In the genomic region with DNA sequence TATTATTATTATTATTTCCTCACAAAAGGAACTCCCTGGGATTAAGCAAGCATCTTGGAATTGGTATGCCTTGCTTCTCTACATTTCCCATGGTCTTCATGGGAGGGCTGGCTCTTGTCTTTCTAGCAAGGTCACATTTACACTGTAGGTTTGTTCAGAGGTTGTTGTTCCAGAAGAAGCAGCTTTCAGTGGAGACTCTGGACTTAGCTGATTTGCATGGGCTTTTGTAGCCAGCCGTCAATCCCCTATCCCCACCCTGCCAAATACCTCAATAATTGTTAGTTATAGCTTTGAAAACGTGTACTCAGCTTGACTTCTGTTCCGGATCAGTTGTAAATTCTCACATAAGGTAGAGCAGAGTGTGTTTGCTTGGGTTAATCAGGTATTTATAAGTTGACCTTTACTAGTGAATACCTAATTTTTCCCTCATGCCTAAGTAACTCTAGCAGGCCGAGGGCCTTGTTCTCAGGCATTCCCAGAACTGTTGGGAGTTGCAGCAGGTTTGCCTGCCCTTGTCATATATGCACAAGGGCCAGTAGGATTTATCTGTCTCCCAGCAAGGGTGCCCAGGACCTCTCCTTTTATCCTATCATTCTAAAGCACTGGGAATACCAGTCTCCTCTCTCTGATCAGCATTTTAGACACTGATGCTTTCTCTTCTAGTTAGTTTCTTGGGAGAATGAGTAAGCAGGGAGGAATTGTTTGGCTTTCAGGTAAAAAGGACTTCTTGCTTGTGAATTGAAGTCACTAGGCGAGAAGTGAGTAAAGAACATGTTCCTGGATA, we compare ENCODE assay signal across 14 cellular contexts. TPM values are rescaled to one million over a fixed set of nuclear protein-coding genes. Genes with fewer than 3 reads are reported as not detected.
DNase-seq lines count a peak whose midpoint lies in the region; ATAC-seq, FAIRE-seq and TF ChIP-seq lines count a peak whose summit lies in the region.
"Had no signal": no experiment of that assay in that cellular context is flagged by ENCODE, and none has a peak within 500 bp of the region (broad histone marks: within the 10 kb centered on the region; RNA-seq: fewer than 3 reads in every experiment).

No MANE protein-coding gene starts in this region.

- H3K4me3 ChIP-seq in keratinocyte (ENCODE audit: control insufficient read depth in 2 of 3, extremely low read depth in 1 of 3, insufficient read depth in 2 of 3, low read depth in 1 of 3, low read length in 3 of 3) (no peak overlapping the region), gastrocnemius medialis (no peak overlapping the region), SJCRH30 (no peak overlapping the region), right cardiac atrium (ENCODE audit: low read length) (no peak overlapping the region), prostate gland (no peak overlapping the region)
- H3K4me3 ChIP-seq: left ventricle myocardium inferior had no signal

- H3K27ac ChIP-seq in keratinocyte (ENCODE audit: control insufficient read depth, insufficient read depth, low read length) (peak overlapping the region; percentile 34), gastrocnemius medialis (peak overlapping the region; percentile 47 to 77 (median 66)), SJCRH30 (no peak overlapping the region), right cardiac atrium (ENCODE audit: low read length) (no peak overlapping the region), prostate gland (no peak overlapping the region)
- H3K27ac ChIP-seq: left ventricle myocardium inferior had no signal

- no peaks in the 10 kb centered on the region for H3K9me1 ChIP-seq in keratinocyte (ENCODE audit: control insufficient read depth, extremely low read depth, insufficient read depth, low read length)

- peaks cover 24% of the 10 kb centered on the region for H3K4me1 ChIP-seq in keratinocyte (ENCODE audit: control insufficient read depth, extremely low read depth, insufficient read depth, low read length)
- peaks cover 74 to 77% of the 10 kb centered on the region in 2 donors for H3K4me1 ChIP-seq in gastrocnemius medialis
- H3K4me1 ChIP-seq in SJCRH30, result peaks cover 4% of the 10 kb centered on the region; the same call in 1 of the 2 replicates
- peaks cover 3% of the 10 kb centered on the region for H3K4me1 ChIP-seq in right cardiac atrium (ENCODE audit: control insufficient read depth, insufficient read depth, low read length)
- H3K4me1 ChIP-seq in prostate gland (replicated peaks), result no peaks in the 10 kb centered on the region

- in situ Hi-C loops in gastrocnemius medialis (cut with MboI; ENCODE audit: low sequenced_read_pairs in 4 of 4), result no loop called here

- H3K4me3 Mint-ChIP-seq in T-cell, result peak overlapping the region in 1 of 3 donors; percentile 12

- intact Hi-C loops in gastrocnemius medialis (cut with DNase I; ENCODE audit: low total_unique reads), result no loop called here
- intact Hi-C loops in right cardiac atrium (cut with DNase I), result no loop called here
- intact Hi-C loops in prostate gland (cut with DNase I), result no loop called here

- peak; percentile 72 for FAIRE-seq in GM19239 (lab: Jason Lieb, UNC)
- FAIRE-seq in keratinocyte (lab: Jason Lieb, UNC), result peak; percentile 41

- peak overlapping the region; percentile 56 to 59 for H3K27ac Mint-ChIP-seq in T-cell

- H3K9ac ChIP-seq in keratinocyte (ENCODE audit: control insufficient read depth, extremely low read depth, insufficient read depth, low read length), result no peak overlapping the region

- H3K27me3 ChIP-seq in keratinocyte (ENCODE audit: control insufficient read depth, extremely low read depth, insufficient read depth, low read length) (no peaks in the 10 kb centered on the region), gastrocnemius medialis (no peaks in the 10 kb centered on the region), SJCRH30 (no peaks in the 10 kb centered on the region), right cardiac atrium (ENCODE audit: control insufficient read depth, insufficient read depth) (no peaks in the 10 kb centered on the region), prostate gland (replicated peaks; ENCODE audit: insufficient read depth) (no peaks in the 10 kb centered on the region)

- TF ChIP-seq CTCF in keratinocyte (optimal IDR thresholded peaks at IDR 0.05 in 1 of 3, IDR thresholded peaks at IDR 0.05 in 1 of 3, conservative IDR thresholded peaks at IDR 0.05 in 1 of 3; ENCODE audit: extremely low read depth in 1 of 3, insufficient read depth in 2 of 3, low read length in 3 of 3) (no peak), gastrocnemius medialis (IDR thresholded peaks at IDR 0.05 in 4 of 5, conservative IDR thresholded peaks at IDR 0.05 in 1 of 5) (no peak), prostate gland (IDR thresholded peaks at IDR 0.05) (no peak)

- peaks cover 61% of the 10 kb centered on the region for H3K79me2 ChIP-seq in keratinocyte (ENCODE audit: control insufficient read depth, insufficient read depth, low read length)

- dilution Hi-C loops in keratinocyte (cut with MboI; ENCODE audit: extremely low pct_ligation_motif_present, low sequenced_read_pairs), result no loop called here

- H3K36me3 Mint-ChIP-seq in T-cell, result peaks cover 2% of the 10 kb centered on the region

- H3K9me3 ChIP-seq in keratinocyte (ENCODE audit: control insufficient read depth, low read depth, low read length), result no peaks in the 10 kb centered on the region
- H3K9me3 ChIP-seq in gastrocnemius medialis, result no peaks in the 10 kb centered on the region
- H3K9me3 ChIP-seq in SJCRH30 (replicated peaks), result no peaks in the 10 kb centered on the region
- H3K9me3 ChIP-seq in right cardiac atrium (ENCODE audit: control insufficient read depth, low read length), result no peaks in the 10 kb centered on the region
- H3K9me3 ChIP-seq in prostate gland, result no peaks in the 10 kb centered on the region
- H3K9me3 ChIP-seq: left ventricle myocardium inferior had no signal

- CTCF ChIA-PET in T-cell (lab: Charles Lee), result interaction anchor here in 1 of 2 donors (0.7 to 3.9 kb wide), 5 partner anchors 11 to 28 kb away, joined by 3 to 27 read pairs (median 5); a partner anchor contains a TSS

- DNase-seq in GM19239 (ENCODE audit: insufficient read length, low spot score) (no peak), T-cell (no peak), keratinocyte (ENCODE audit: low read depth, low spot score) (no peak), gastrocnemius medialis (no peak), SJCRH30 (no peak), right cardiac atrium (no peak), prostate gland (ENCODE audit: low spot score) (no peak)
- DNase-seq: activated CD4-positive, alpha-beta T cell treated with anti-CD3 and anti-CD28 coated beads, Interleukin-2, amount 50 U/mL, for 4 hours; anterior cingulate cortex; EL; H7; left ventricle myocardium inferior; NCI-H1105; Right ventricle myocardium superior had no signal

- no peaks in the 10 kb centered on the region for H3K9me3 Mint-ChIP-seq in T-cell

- H4K20me1 ChIP-seq in keratinocyte (ENCODE audit: control insufficient read depth, extremely low read depth, insufficient read depth, low read length), result no peaks in the 10 kb centered on the region

- 86% methylated on average over 5 of the region's 5 CpGs for WGBS in right cardiac atrium
- 43% methylated on average over 5 of the region's 5 CpGs for WGBS in prostate gland

- peaks cover 81 to 88% (median 81%) of the 10 kb centered on the region in 3 donors for H3K4me1 Mint-ChIP-seq in T-cell

- peak overlapping the region; percentile 17 for H3K4me2 ChIP-seq in keratinocyte (ENCODE audit: control insufficient read depth, extremely low read depth, insufficient read depth, low read depth, low read length)

- H3K27me3 Mint-ChIP-seq in T-cell, result no peaks in the 10 kb centered on the region

- H2AFZ ChIP-seq in keratinocyte (ENCODE audit: control insufficient read depth, low read length), result no peak overlapping the region

- POLR2A ChIA-PET in T-cell (lab: Charles Lee), result interaction anchor here (0.6 kb wide), 2 partner anchors 23 to 188 kb away, joined by 4 read pairs; no protein-coding TSS in a partner anchor

- no peak for ATAC-seq in T-cell (replicated peaks in 1 of 4)
- no peak for ATAC-seq in gastrocnemius medialis
- ATAC-seq in right cardiac atrium, result no peak

- H3K36me3 ChIP-seq in keratinocyte (ENCODE audit: control insufficient read depth in 2 of 2, extremely low read depth in 1 of 2, insufficient read depth in 2 of 2, low read length in 2 of 2), result no peaks in the 10 kb centered on the region
- no peaks in the 10 kb centered on the region for H3K36me3 ChIP-seq in gastrocnemius medialis
- no peaks in the 10 kb centered on the region for H3K36me3 ChIP-seq in SJCRH30
- H3K36me3 ChIP-seq in prostate gland, result no peaks in the 10 kb centered on the region
- H3K36me3 ChIP-seq: left ventricle myocardium inferior had no signal

- TF ChIP-seq POLR2A in gastrocnemius medialis (IDR thresholded peaks at IDR 0.05) (no peak), prostate gland (IDR thresholded peaks at IDR 0.05) (no peak)

RNA-seq across cellular contexts. Expression of a gene that starts 22.0 kb away (rescaled TPM):
- total RNA-seq in T-cell, result 100 to 1,000 TPM in 2 of 5 donors, 10 to 100 TPM in 3; 87.6 to 139 (median 94.5) TPM
- 23.7 to 39.4 TPM (median 25.1 TPM) in 3 replicates for polyA plus RNA-seq in keratinocyte
- 50.8 TPM for polyA plus RNA-seq in keratinocyte (2011; ENCODE audit: low read depth)
- 24.4 and 25.1 TPM in 2 replicates for polyA plus RNA-seq in keratinocyte (2011; cell fraction: cytosol; rRNA removed)
- polyA plus RNA-seq in keratinocyte (2011; cell fraction: nucleus; rRNA removed), result 77.4 and 77.5 TPM in 2 replicates
- polyA plus RNA-seq in keratinocyte (2012; ENCODE audit: low replicate concordance), result 36.8 and 44.7 TPM in 2 replicates
- polyA minus RNA-seq in keratinocyte, result 99.8 to 170 TPM (median 101 TPM) in 3 replicates
- 58.5 TPM for polyA minus RNA-seq in keratinocyte (2011; cell fraction: cytosol; rRNA and poly(A)+ RNA removed)
- 91.7 and 126 TPM in 2 replicates for polyA minus RNA-seq in keratinocyte (2011; cell fraction: nucleus; rRNA and poly(A)+ RNA removed)
- 100 to 1,000 TPM in 1 of 4 donors, 10 to 100 TPM in 3; 45.9 to 132 (median 87.3) TPM for total RNA-seq in gastrocnemius medialis
- 12.9 and 14.7 TPM in 2 replicates for total RNA-seq in SJCRH30 (2014; rRNA removed; shearing (Covaris generic))
- total RNA-seq in right cardiac atrium, result 10 to 100 TPM; 14.4 to 19.3 (median 16.6) TPM
- polyA plus RNA-seq in right cardiac atrium, result 10.8 TPM
- 10 to 100 TPM; 34.1 to 65.0 TPM for total RNA-seq in prostate gland

RNA-seq across cellular contexts. Expression of a gene that starts 36.7 kb away (rescaled TPM):
- total RNA-seq in T-cell, result 100 to 1,000 TPM in 4 of 5 donors, 10 to 100 TPM in 1; 88.1 to 108 (median 106) TPM
- polyA plus RNA-seq in keratinocyte, result 39.8 to 84.6 TPM (median 67.1 TPM) in 3 replicates
- polyA plus RNA-seq in keratinocyte (2011; ENCODE audit: low read depth), result 17.7 TPM
- 67.3 and 106 TPM in 2 replicates for polyA plus RNA-seq in keratinocyte (2011; cell fraction: cytosol; rRNA removed)
- 32.3 and 51.6 TPM in 2 replicates for polyA plus RNA-seq in keratinocyte (2011; cell fraction: nucleus; rRNA removed)
- polyA plus RNA-seq in keratinocyte (2012; ENCODE audit: low replicate concordance), result 69.4 and 84.6 TPM in 2 replicates
- 82.3 to 191 TPM (median 136 TPM) in 3 replicates for polyA minus RNA-seq in keratinocyte
- polyA minus RNA-seq in keratinocyte (2011; cell fraction: cytosol; rRNA and poly(A)+ RNA removed), result 134 TPM
- polyA minus RNA-seq in keratinocyte (2011; cell fraction: nucleus; rRNA and poly(A)+ RNA removed), result 31.6 and 33.4 TPM in 2 replicates
- 10 to 100 TPM; 38.0 to 77.4 (median 46.9) TPM for total RNA-seq in gastrocnemius medialis
- 15.5 and 17.4 TPM in 2 replicates for total RNA-seq in SJCRH30 (2014; rRNA removed; shearing (Covaris generic))
- total RNA-seq in right cardiac atrium, result 10 to 100 TPM; 18.7 to 26.0 (median 25.6) TPM
- 23.7 TPM for polyA plus RNA-seq in right cardiac atrium
- 10 to 100 TPM; 41.1 to 56.4 TPM for total RNA-seq in prostate gland

Comparison
In these comparisons a context has a peak if more than half of its experiments do, and no peak if none do; other contexts are left out.
1. H3K27ac ChIP-seq: peak in keratinocyte (single experiment) and gastrocnemius medialis (4 of 4); none in SJCRH30 (single experiment), right cardiac atrium (single experiment) and prostate gland (0 of 2).